ENCODE assay signal across 14 cellular contexts in genomic region chr7:73770860-73771665, GRCh38. TPM values are rescaled to one million over a fixed set of nuclear protein-coding genes. Genes with fewer than 3 reads are reported as not detected.
A peak's percentile ranks its signal among the peaks of the same experiment; 100 is the strongest.
DNase-seq lines count a peak whose midpoint lies in the region; ATAC-seq and TF ChIP-seq lines count a peak whose summit lies in the region.
"Had no signal": no experiment of that assay in that cellular context is flagged by ENCODE, and none has a peak within 500 bp of the region (broad histone marks: within the 10 kb centered on the region; RNA-seq: fewer than 3 reads in every experiment).

No MANE protein-coding gene starts in this region.

- CTCF ChIA-PET in activated B cell treated with CpG ODN at 0.5 μM for 24 hours (lab: Charles Lee): no interaction called here

- no peak overlapping the region for H3K27ac Mint-ChIP-seq in activated B cell treated with CpG ODN at 0.5 μM for 24 hours
- no peak overlapping the region for H3K27ac Mint-ChIP-seq in stimulated activated naive CD8-positive, alpha-beta T cell treated with anti-CD3 and anti-CD28 coated beads, Interleukin-15, amount 100 ng/mL, for 72 hours
- H3K27ac Mint-ChIP-seq: HFFc6 had no signal

- intact Hi-C loops in activated B cell treated with CpG ODN at 0.5 μM for 24 hours (cut with micrococcal nuclease): no loop called here
- intact Hi-C loops in left colon (cut with DNase I, micrococcal nuclease): no loop called here

- peak overlapping the region; percentile 91 to 94 for H3K27ac ChIP-seq in liver (ENCODE audit: low read depth in 1 of 2, low read length in 2 of 2)

- peaks cover 9% of the 10 kb centered on the region for H3K4me1 Mint-ChIP-seq in activated B cell treated with CpG ODN at 0.5 μM for 24 hours
- peaks cover 20% of the 10 kb centered on the region for H3K4me1 Mint-ChIP-seq in stimulated activated naive CD8-positive, alpha-beta T cell treated with anti-CD3 and anti-CD28 coated beads, Interleukin-15, amount 100 ng/mL, for 72 hours

- WGBS in liver: 70% methylated on average over 17 of the region's 17 CpGs

- H3K4me3 Mint-ChIP-seq in activated B cell treated with CpG ODN at 0.5 μM for 24 hours: peak overlapping the region; percentile 60
- peak overlapping the region; percentile 39 to 71 for H3K4me3 Mint-ChIP-seq in stimulated activated naive CD8-positive, alpha-beta T cell treated with anti-CD3 and anti-CD28 coated beads, Interleukin-15, amount 100 ng/mL, for 72 hours
- H3K4me3 Mint-ChIP-seq: HFFc6 had no signal

- H3K27me3 ChIP-seq in liver (ENCODE audit: control insufficient read depth in 4 of 4, insufficient read depth in 4 of 4, low read length in 3 of 4): no peaks in the 10 kb centered on the region

- peak overlapping the region in 1 of 2 donors; percentile 54 for H3K9ac ChIP-seq in liver (ENCODE audit: low read depth in 1 of 2, low read length in 2 of 2)

- DNase-seq in DMS79 treated with DMSO at 0.1 percent for 48 hours (lab: John Stamatoyannopoulos, UW) (peak; percentile 12), DMS79 (lab: John Stamatoyannopoulos, UW) (no peak), activated B cell treated with CpG ODN at 0.5 μM for 24 hours (no peak), left colon (no peak), NCI-H2029 treated with DMSO at 0.1 percent for 48 hours (lab: John Stamatoyannopoulos, UW) (no peak)
- no peak for DNase-seq in stimulated activated naive CD8-positive, alpha-beta T cell treated with anti-CD3 and anti-CD28 coated beads, Interleukin-15, amount 100 ng/mL, for 72 hours
- DNase-seq: 8988T; activated CD4-positive, alpha-beta T cell treated with anti-CD3 and anti-CD28 coated beads, Interleukin-2, amount 50 U/mL, for 4 hours; HFFc6 had no signal

- H3K36me3 Mint-ChIP-seq in activated B cell treated with CpG ODN at 0.5 μM for 24 hours (ENCODE audit: low read depth): no peaks in the 10 kb centered on the region

- no peaks in the 10 kb centered on the region for H3K36me3 ChIP-seq in liver (ENCODE audit: control insufficient read depth in 4 of 4, insufficient read depth in 3 of 4, low read depth in 1 of 4, low read length in 3 of 4)

- no peak for TF ChIP-seq RAD21 in liver (IDR thresholded peaks at IDR 0.05)

- H3K9me3 Mint-ChIP-seq in activated B cell treated with CpG ODN at 0.5 μM for 24 hours: no peaks in the 10 kb centered on the region
- peaks cover 4 to 7% of the 10 kb centered on the region in 2 donors for H3K9me3 Mint-ChIP-seq in stimulated activated naive CD8-positive, alpha-beta T cell treated with anti-CD3 and anti-CD28 coated beads, Interleukin-15, amount 100 ng/mL, for 72 hours
- H3K9me3 Mint-ChIP-seq: HFFc6 had no signal

- peaks cover 44% of the 10 kb centered on the region for H3K27me3 Mint-ChIP-seq in activated B cell treated with CpG ODN at 0.5 μM for 24 hours
- H3K27me3 Mint-ChIP-seq in stimulated activated naive CD8-positive, alpha-beta T cell treated with anti-CD3 and anti-CD28 coated beads, Interleukin-15, amount 100 ng/mL, for 72 hours: peaks cover 67% of the 10 kb centered on the region

- TF ChIP-seq CTCF in activated B cell treated with CpG ODN at 0.5 μM for 24 hours (IDR thresholded peaks at IDR 0.05) (no peak), liver (IDR thresholded peaks at IDR 0.05; ENCODE audit: low read depth, low read length, missing input control) (no peak)

- POLR2A ChIA-PET in activated B cell treated with CpG ODN at 0.5 μM for 24 hours (lab: Charles Lee): interaction anchor here (0.6 kb wide), 1 partner anchor 158 kb away, joined by 12 read pairs; no protein-coding TSS in a partner anchor

- H3K4me1 ChIP-seq in liver (ENCODE audit: control insufficient read depth in 4 of 4, insufficient read depth in 4 of 4, low read length in 3 of 4): peaks cover 20 to 58% (median 48%) of the 10 kb centered on the region in 4 donors

- peak overlapping the region; percentile 49 to 81 (median 68) for H3K4me3 ChIP-seq in liver (ENCODE audit: low read depth in 1 of 3, low read length in 3 of 3)

- ATAC-seq in activated B cell treated with CpG ODN at 0.5 μM for 24 hours (ENCODE audit: low read depth): no peak
- no peak for ATAC-seq in stimulated activated naive CD8-positive, alpha-beta T cell treated with anti-CD3 and anti-CD28 coated beads, Interleukin-15, amount 100 ng/mL, for 72 hours
- no peak for ATAC-seq in left colon
- no peak for ATAC-seq in HG03439 (IDR thresholded peaks at IDR 0.05; ENCODE audit: unreplicated experiment)

- no peaks in the 10 kb centered on the region for H3K9me3 ChIP-seq in liver (ENCODE audit: control insufficient read depth in 4 of 4, low read length in 3 of 4)

TF ChIP-seq in liver, 16 proteins besides CTCF, POLR2A, EP300 and RAD21:
- TF ChIP-seq NR2F2 (IDR thresholded peaks at IDR 0.05) (no peak), YY1 (IDR thresholded peaks at IDR 0.05) (no peak), RXRA (IDR thresholded peaks at IDR 0.05) (no peak), JUND (IDR thresholded peaks at IDR 0.05) (no peak), ZBTB33 (IDR thresholded peaks at IDR 0.05) (no peak), SP1 (IDR thresholded peaks at IDR 0.05) (no peak), FOXA2 (IDR thresholded peaks at IDR 0.05) (no peak), REST (IDR thresholded peaks at IDR 0.05) (no peak), FOXA1 (IDR thresholded peaks at IDR 0.05) (no peak), HNF4G (IDR thresholded peaks at IDR 0.05) (no peak), EGR1 (IDR thresholded peaks at IDR 0.05; ENCODE audit: low read depth in 2 of 2) (no peak), TAF1 (conservative IDR thresholded peaks at IDR 0.05) (no peak), MAX (IDR thresholded peaks at IDR 0.05) (no peak), GABPA (IDR thresholded peaks at IDR 0.05 in 1 of 2, conservative IDR thresholded peaks at IDR 0.05 in 1 of 2) (no peak), HNF4A (conservative IDR thresholded peaks at IDR 0.05) (no peak)
- TF ChIP-seq, protein P1, sequence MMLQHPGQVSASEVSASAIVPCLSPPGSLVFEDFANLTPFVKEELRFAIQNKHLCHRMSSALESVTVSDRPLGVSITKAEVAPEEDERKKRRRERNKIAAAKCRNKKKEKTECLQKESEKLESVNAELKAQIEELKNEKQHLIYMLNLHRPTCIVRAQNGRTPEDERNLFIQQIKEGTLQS (IDR thresholded peaks at IDR 0.05): no peak

RNA-seq across cellular contexts. Expression of gene CLDN3, which starts 1.0 kb away (rescaled TPM):
- total RNA-seq in activated B cell treated with CpG ODN at 0.5 μM for 24 hours: not detected in 2 replicates
- total RNA-seq in liver: 10 to 100 TPM in 1 of 2 donors, 1 to 10 TPM in 1; 3.6 to 21.1 TPM
- polyA plus RNA-seq in liver: 10 to 100 TPM; 24.7 to 43.0 TPM
- total RNA-seq in left colon: 100 to 1,000 TPM; 566 to 781 TPM
- total RNA-seq: fibroblast of lung, HFFc6, mesenteric fat pad, subcutaneous adipose tissue had no signal
- polyA plus RNA-seq: fibroblast of lung had no signal

RNA-seq across cellular contexts. Expression of gene ABHD11, which starts 32.5 kb away (rescaled TPM):
- 12.1 and 15.9 TPM in 2 replicates for total RNA-seq in activated B cell treated with CpG ODN at 0.5 μM for 24 hours
- total RNA-seq in liver: 1 to 10 TPM; 5.1 to 5.9 TPM
- polyA plus RNA-seq in liver: 1 to 10 TPM; 7.4 to 7.6 TPM
- 100 to 1,000 TPM in 1 of 2 donors, 10 to 100 TPM in 1; 89.5 to 131 TPM for total RNA-seq in left colon

RNA-seq across cellular contexts. Expression of gene STX1A, which starts 51.6 kb away (rescaled TPM):
- total RNA-seq in activated B cell treated with CpG ODN at 0.5 μM for 24 hours (1.8 and 2.1 TPM in 2 replicates), liver (1 to 10 TPM in 1 of 2 donors, under 1 TPM in 1; 0.79 to 1.9 TPM), left colon (1 to 10 TPM; 4.7 to 6.9 TPM)
- 1 to 10 TPM in 1 of 2 donors, under 1 TPM in 1; 0.49 to 1.4 TPM for polyA plus RNA-seq in liver

RNA-seq across cellular contexts. Expression of gene CLDN4, which starts 59.7 kb away (rescaled TPM):
- not detected in 2 replicates for total RNA-seq in activated B cell treated with CpG ODN at 0.5 μM for 24 hours
- total RNA-seq in liver: 1 to 10 TPM in 1 of 2 donors, under 1 TPM in 1; 0.37 to 1.4 TPM
- polyA plus RNA-seq in liver: 1 to 10 TPM; 1.2 to 2.0 TPM
- 1,000 to 10,000 TPM; 1,078 to 1,246 TPM for total RNA-seq in left colon

Comparison
In these comparisons a context has a peak if more than half of its experiments do, and no peak if none do; other contexts are left out.
1. RNA of gene CLDN3, which starts 1.0 kb away (total RNA-seq): 566 to 781 TPM in left colon; 3.6 to 21.1 TPM in liver and not detected in activated B cell treated with CpG ODN at 0.5 μM for 24 hours; every median in the first group is over 10 times any median in the second.